26 cellular contexts compared by ENCODE assay signal in the genomic region with DNA sequence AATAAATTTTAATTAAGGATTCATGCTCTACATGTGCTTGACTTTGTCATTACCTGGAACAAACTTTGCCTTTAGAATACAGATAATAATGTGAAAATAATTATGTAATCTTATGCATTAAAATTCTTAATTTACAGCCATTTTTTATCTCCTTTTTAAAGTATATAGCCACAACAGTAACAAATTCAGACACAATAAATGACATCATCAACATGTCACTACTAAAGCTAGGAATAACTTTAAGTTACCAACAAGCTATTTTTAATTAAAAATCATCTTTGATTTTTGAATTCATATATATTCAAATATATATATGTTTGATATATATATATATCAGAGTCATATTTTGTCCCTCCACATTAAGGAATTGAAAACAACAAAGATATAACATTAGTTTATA.
"Had no signal": no experiment of that assay in that cellular context is flagged by ENCODE, and none has a peak within 500 bp of the region (broad histone marks: within the 10 kb centered on the region; RNA-seq: fewer than 3 reads in every experiment).

No MANE protein-coding gene starts in this region.

- H3K4me1 Mint-ChIP-seq: central memory CD8-positive, alpha-beta T cell had no signal

- H3K27me3 Mint-ChIP-seq: central memory CD8-positive, alpha-beta T cell; dendritic cell treated with granulocyte-macrophage colony-stimulating factor and Interleukin-4, amounts not matched to agents 40 ng/mL and 50 ng/mL, for 4 days had no signal

- ATAC-seq: effector memory CD8-positive, alpha-beta T cell; foreskin keratinocyte; gastrocnemius medialis; heart right ventricle; left colon; left lobe of liver; lower lobe of right lung; mucosa of descending colon had no signal

- H3K9me3 ChIP-seq: colonic mucosa, gastrocnemius medialis, mucosa of descending colon had no signal

- H3K4me1 ChIP-seq: colonic mucosa, foreskin keratinocyte, gastrocnemius medialis, lower lobe of right lung had no signal

- H3K4me3 Mint-ChIP-seq: central memory CD8-positive, alpha-beta T cell; dendritic cell treated with granulocyte-macrophage colony-stimulating factor and Interleukin-4, amounts not matched to agents 40 ng/mL and 50 ng/mL, for 4 days; effector memory CD8-positive, alpha-beta T cell; endodermal cell; mesothelial cell of epicardium had no signal

- H3K27ac ChIP-seq: colonic mucosa, esophagus muscularis mucosa, foreskin keratinocyte, gastrocnemius medialis, heart right ventricle, left ventricle myocardium inferior, lower lobe of right lung had no signal

- FAIRE-seq: endothelial cell of umbilical vein, islet of Langerhans, keratinocyte had no signal

- H3K27ac Mint-ChIP-seq: dendritic cell treated with granulocyte-macrophage colony-stimulating factor and Interleukin-4, amounts not matched to agents 40 ng/mL and 50 ng/mL, for 4 days; effector memory CD8-positive, alpha-beta T cell; endodermal cell; mesothelial cell of epicardium had no signal

- DNase-seq: cerebellar nuclear complex; colonic mucosa; cortex of kidney; effector CD8-positive, alpha-beta T cell; effector memory CD8-positive, alpha-beta T cell; endodermal cell; foreskin keratinocyte; gastrocnemius medialis; glutamatergic neuron; head of caudate nucleus; heart right ventricle; hippocampal formation; kidney glomerular epithelial cell; left colon; left ventricle myocardium inferior; lower lobe of right lung; mesenchymal stem cell; mucosa of descending colon had no signal

- H3K27me3 ChIP-seq: colonic mucosa, esophagus muscularis mucosa, foreskin keratinocyte, gastrocnemius medialis, heart right ventricle had no signal

- H3K4me3 ChIP-seq: colonic mucosa, esophagus muscularis mucosa, gastrocnemius medialis, heart right ventricle, left ventricle myocardium inferior, lower lobe of right lung, mucosa of descending colon had no signal

- H3K36me3 ChIP-seq: colonic mucosa, esophagus muscularis mucosa, gastrocnemius medialis, left ventricle myocardium inferior, lower lobe of right lung had no signal

- H3K9me3 Mint-ChIP-seq: central memory CD8-positive, alpha-beta T cell had no signal
